7 cellular contexts compared by ENCODE assay signal in the genomic region with DNA sequence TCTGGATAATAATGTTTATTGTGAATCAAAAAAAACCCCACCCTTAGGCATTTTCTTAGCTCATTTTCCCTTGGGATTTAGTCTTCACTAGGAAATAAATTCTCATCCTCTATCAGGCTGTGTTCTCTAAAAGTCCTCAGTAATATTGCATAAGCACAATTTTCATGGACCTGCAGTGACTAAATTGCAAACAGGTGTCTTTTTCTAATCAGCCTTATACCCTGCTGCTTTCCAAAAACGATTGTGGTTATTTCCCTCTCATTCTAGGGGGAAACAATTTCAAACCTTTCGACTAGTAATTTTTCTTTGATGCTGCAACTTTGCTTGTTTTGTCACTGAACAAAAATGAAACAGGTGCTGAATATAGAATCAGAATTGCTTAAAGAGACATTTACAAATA.
"Had no signal": no experiment of that assay in that cellular context is flagged by ENCODE, and none has a peak within 500 bp of the region (broad histone marks: within the 10 kb centered on the region; RNA-seq: fewer than 3 reads in every experiment).

No MANE protein-coding gene starts in this region.

- H3K27ac Mint-ChIP-seq: H9, IgD-negative memory B cell had no signal

- ATAC-seq: HepG2 had no signal

- H3K4me3 ChIP-seq: GM23248 had no signal

- H3K27ac ChIP-seq: GM23248, HL-60 had no signal

- H3K36me3 Mint-ChIP-seq: IgD-negative memory B cell had no signal

- DNase-seq: GM23248, H9, HCEC 1CT, KBM-7 had no signal

- H3K4me3 Mint-ChIP-seq: H9, IgD-negative memory B cell had no signal

- H3K27me3 Mint-ChIP-seq: IgD-negative memory B cell had no signal

- H3K9ac ChIP-seq: GM23248 had no signal

- H3K9me3 Mint-ChIP-seq: H9 had no signal

- H2AFZ ChIP-seq: GM23248 had no signal

- H3K4me1 Mint-ChIP-seq: H9, IgD-negative memory B cell had no signal
